ENCODE assay signal across 15 cellular contexts in the genomic region with DNA sequence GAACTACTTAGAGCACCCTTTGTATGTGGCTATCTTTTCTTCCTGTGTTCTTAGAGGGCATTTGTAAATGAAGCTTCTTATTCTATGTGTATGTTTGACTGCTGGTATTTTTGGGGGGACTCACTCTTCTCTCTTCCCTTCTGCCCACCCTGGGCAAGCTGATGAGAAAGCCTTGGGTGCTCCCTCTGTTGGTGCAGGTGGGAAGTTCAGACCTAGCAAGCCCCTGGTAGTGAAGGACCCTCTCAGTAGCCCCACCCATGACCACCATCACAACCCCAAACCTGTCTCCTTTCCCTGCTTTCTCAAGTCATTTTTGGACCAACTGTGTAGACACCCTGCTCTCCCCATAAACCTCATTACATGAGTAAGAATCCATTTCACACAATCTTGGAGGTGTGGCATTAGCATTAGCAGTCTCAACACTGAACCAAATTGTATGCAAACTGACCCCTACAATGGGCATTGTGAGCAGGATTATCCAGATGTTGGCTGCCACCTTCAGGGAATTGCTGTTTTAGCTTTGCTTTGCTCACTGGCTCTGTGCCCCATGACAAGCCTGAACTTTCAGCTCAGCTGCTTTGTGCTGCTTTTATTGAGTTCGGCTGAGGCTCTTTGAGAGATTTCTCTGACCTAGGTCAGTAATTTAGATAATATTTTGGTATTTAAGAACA. TPM values are rescaled to one million over a fixed set of nuclear protein-coding genes. Genes with fewer than 3 reads are reported as not detected.
DNase-seq lines count a peak whose midpoint lies in the region; ATAC-seq and TF ChIP-seq lines count a peak whose summit lies in the region.
"Had no signal": no experiment of that assay in that cellular context is flagged by ENCODE, and none has a peak within 500 bp of the region (broad histone marks: within the 10 kb centered on the region; RNA-seq: fewer than 3 reads in every experiment).

No MANE protein-coding gene starts in this region.

- no peak overlapping the region for H3K4me3 Mint-ChIP-seq in progenitor cell of endocrine pancreas (ENCODE audit: low read depth)
- H3K4me3 Mint-ChIP-seq: brain, memory B cell had no signal

- H3K36me3 Mint-ChIP-seq in progenitor cell of endocrine pancreas (ENCODE audit: insufficient read depth): no peaks in the 10 kb centered on the region
- H3K36me3 Mint-ChIP-seq: brain, memory B cell had no signal

- H3K9me3 ChIP-seq in mammary epithelial cell (replicated peaks; ENCODE audit: insufficient read depth, low read length): no peaks in the 10 kb centered on the region

- peak; percentile 49 for ATAC-seq in HG03045 (IDR thresholded peaks at IDR 0.05; ENCODE audit: unreplicated experiment)

- no peak overlapping the region for H3K4me3 ChIP-seq in mammary epithelial cell (replicated peaks in 1 of 3; ENCODE audit: insufficient read depth in 1 of 3, low read depth in 2 of 3, low read length in 3 of 3)

- H3K4me1 Mint-ChIP-seq in progenitor cell of endocrine pancreas (ENCODE audit: low read depth): no peaks in the 10 kb centered on the region
- H3K4me1 Mint-ChIP-seq: memory B cell had no signal

- H3K4me2 ChIP-seq in mammary epithelial cell (ENCODE audit: insufficient read depth, low read depth, low read length): no peak overlapping the region

- no peak overlapping the region for H3K27ac ChIP-seq in mammary epithelial cell (ENCODE audit: insufficient read depth, low read depth, low read length)

- DNase-seq in DMS53 (lab: John Stamatoyannopoulos, UW): peak; percentile 12
- DNase-seq in DMS53 treated with DMSO at 0.1 percent for 48 hours (lab: John Stamatoyannopoulos, UW; ENCODE audit: unreplicated experiment): no peak
- peak; percentile 27 for DNase-seq in mammary epithelial cell
- no peak for DNase-seq in progenitor cell of endocrine pancreas (ENCODE audit: low spot score, unreplicated experiment)
- DNase-seq in middle frontal gyrus (ENCODE audit: extremely low spot score, low spot score): no peak
- DNase-seq in effector CD8-positive, alpha-beta T cell (lab: John Stamatoyannopoulos, UW): no peak
- DNase-seq in dedifferentiated amniotic fluid mesenchymal stem cell (ENCODE audit: extremely low spot score): no peak
- DNase-seq: foreskin melanocyte; NCI-H2081; small intestine; stimulated activated CD8-positive, alpha-beta memory T cell treated with anti-CD3 and anti-CD28 coated beads, Interleukin-4, amount 100 ng/mL, for 48 hours; SW 1271 had no signal

- no peaks in the 10 kb centered on the region for H3K9me3 Mint-ChIP-seq in progenitor cell of endocrine pancreas (ENCODE audit: low read depth)
- H3K9me3 Mint-ChIP-seq: brain, memory B cell had no signal

- CTCF ChIA-PET in mammary epithelial cell (lab: Charles Lee; ENCODE audit: low non-redundant PET): no interaction called here

- in situ Hi-C loops in mammary epithelial cell (cut with MboI; ENCODE audit: low sequenced_read_pairs in 2 of 2): no loop called here

- H3K27me3 ChIP-seq in mammary epithelial cell (ENCODE audit: insufficient read depth, low read length): no peaks in the 10 kb centered on the region

- TF ChIP-seq CTCF in mammary epithelial cell (conservative IDR thresholded peaks at IDR 0.05 in 1 of 2, IDR thresholded peaks at IDR 0.05 in 1 of 2; ENCODE audit: extremely low read depth in 1 of 2, insufficient read depth in 1 of 2, low read depth in 1 of 2, low read length in 2 of 2) (peak in 1 of 2 donors; percentile 19), progenitor cell of endocrine pancreas (IDR thresholded peaks at IDR 0.05; ENCODE audit: unreplicated experiment) (peak; percentile 35)

- intact Hi-C loops in mammary epithelial cell (cut with micrococcal nuclease): no loop called here

- H3K27me3 Mint-ChIP-seq in progenitor cell of endocrine pancreas: peaks cover 9% of the 10 kb centered on the region

- WGBS in mammary epithelial cell (ENCODE audit: low coverage, missing lambda C conversion rate): 0% methylated on average over 1 of the region's 1 CpG

- dilution Hi-C loops in mammary epithelial cell (cut with HindIII; ENCODE audit: low sequenced_read_pairs): no loop called here

- no TSS peak for BruUV-seq in mammary epithelial cell (replicated peaks; lab: Mats Ljungman, UMichigan)

- no peaks in the 10 kb centered on the region for H3K4me1 ChIP-seq in mammary epithelial cell (ENCODE audit: insufficient read depth, low read length)

- H2AFZ ChIP-seq in mammary epithelial cell (ENCODE audit: low read depth, low read length): no peak overlapping the region

- H3K79me2 ChIP-seq in mammary epithelial cell (ENCODE audit: insufficient read depth, low read length): no peaks in the 10 kb centered on the region

- no peaks in the 10 kb centered on the region for H3K36me3 ChIP-seq in mammary epithelial cell (ENCODE audit: insufficient read depth, low read length)

- no peak overlapping the region for H3K27ac Mint-ChIP-seq in progenitor cell of endocrine pancreas
- H3K27ac Mint-ChIP-seq: memory B cell had no signal

- no peak overlapping the region for H3K9ac ChIP-seq in mammary epithelial cell (ENCODE audit: insufficient read depth, low read length)

- no peaks in the 10 kb centered on the region for H4K20me1 ChIP-seq in mammary epithelial cell (ENCODE audit: insufficient read depth, low read length)

RNA-seq across cellular contexts. Expression of gene TRIM61, which starts 27.9 kb away (rescaled TPM):
- total RNA-seq in mammary epithelial cell (not detected), progenitor cell of endocrine pancreas (2.3 and 3.5 TPM in 2 replicates)
- not detected for polyA plus RNA-seq in mammary epithelial cell
- polyA minus RNA-seq in mammary epithelial cell: not detected

Comparison
In these comparisons a context has a peak if more than half of its experiments do, and no peak if none do; other contexts are left out.
1. DNase-seq: peak in DMS53 (single experiment) and mammary epithelial cell (single experiment); none in DMS53 treated with DMSO at 0.1 percent for 48 hours (single experiment), progenitor cell of endocrine pancreas (single experiment), middle frontal gyrus (single experiment), effector CD8-positive, alpha-beta T cell (single experiment) and dedifferentiated amniotic fluid mesenchymal stem cell (single experiment).